In the genomic region with DNA sequence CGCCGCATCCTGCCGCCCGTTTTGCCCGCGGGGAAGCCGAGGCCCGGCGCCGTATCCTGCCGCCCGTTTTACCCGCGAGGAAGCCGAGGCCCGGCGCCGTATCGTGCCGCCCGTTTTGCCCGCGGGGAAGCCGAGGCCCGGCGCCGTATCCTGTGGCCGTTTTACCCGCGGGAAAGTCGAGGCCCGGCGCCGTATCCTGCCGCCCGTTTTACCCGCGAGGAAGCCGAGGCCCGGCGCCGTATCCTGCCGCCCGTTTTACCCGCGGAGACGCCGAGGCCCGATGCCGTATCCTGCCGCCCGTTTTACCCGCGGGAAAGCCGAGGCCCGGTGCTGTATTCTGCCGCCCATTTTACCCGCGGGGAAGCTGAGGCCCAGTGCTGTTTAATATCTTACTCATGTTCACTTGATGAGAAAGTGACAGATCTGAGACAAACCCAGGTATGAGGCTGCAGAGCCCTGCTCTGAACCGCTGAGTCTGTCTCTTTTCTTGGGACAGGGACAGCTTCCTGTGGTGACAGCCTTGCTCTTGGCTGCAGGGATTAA, we compare ENCODE assay signal across 12 cellular contexts.
DNase-seq lines count a peak whose midpoint lies in the region; ATAC-seq and TF ChIP-seq lines count a peak whose summit lies in the region.
"Had no signal": no experiment of that assay in that cellular context is flagged by ENCODE, and none has a peak within 500 bp of the region (broad histone marks: within the 10 kb centered on the region; RNA-seq: fewer than 3 reads in every experiment).

No MANE protein-coding gene starts in this region.

- H3K36me3 Mint-ChIP-seq in stimulated activated effector memory CD8-positive, alpha-beta T cell treated with anti-CD3 and anti-CD28 coated beads, Interleukin-12 subunit alpha, Interleukin-12 subunit beta, amount 100 ng/mL, for 72 hours: no peaks in the 10 kb centered on the region
- no peaks in the 10 kb centered on the region for H3K36me3 Mint-ChIP-seq in endothelial cell (ENCODE audit: low read depth, unreplicated experiment)

- in situ Hi-C loops in KBM-7 (cut with MboI; ENCODE audit: low pct_unique_long_range_greater_than_20kb, low sequenced_read_pairs): no loop called here

- TF ChIP-seq CTCF in fibroblast of mammary gland (conservative IDR thresholded peaks at IDR 0.05; ENCODE audit: control insufficient read depth, insufficient read depth, low read depth, low read length) (no peak), endothelial cell (IDR thresholded peaks at IDR 0.05; ENCODE audit: unreplicated experiment) (no peak)

- H3K36me3 ChIP-seq in SK-N-MC (ENCODE audit: insufficient read depth, low read length): no peaks in the 10 kb centered on the region
- H3K36me3 ChIP-seq: uterus had no signal

- H3K4me1 Mint-ChIP-seq in stimulated activated effector memory CD8-positive, alpha-beta T cell treated with anti-CD3 and anti-CD28 coated beads, Interleukin-12 subunit alpha, Interleukin-12 subunit beta, amount 100 ng/mL, for 72 hours: peaks cover 13% of the 10 kb centered on the region
- no peaks in the 10 kb centered on the region for H3K4me1 Mint-ChIP-seq in endothelial cell (ENCODE audit: unreplicated experiment)
- H3K4me1 Mint-ChIP-seq: neural crest cell had no signal

- H3K4me3 ChIP-seq in SK-N-MC: peak overlapping the region; percentile 45
- no peak overlapping the region for H3K4me3 ChIP-seq in fibroblast of mammary gland (ENCODE audit: control insufficient read depth, low read depth, low read length)
- H3K4me3 ChIP-seq: uterus had no signal

- peak; percentile 55 for DNase-seq in activated effector memory CD4-positive, alpha-beta T cell treated with anti-CD3 and anti-CD28 coated beads, Interleukin-2, amount 50 U/mL, for 16 hours
- DNase-seq in activated effector memory CD4-positive, alpha-beta T cell treated with Interleukin-2 at 50 U/mL for 16 hours: no peak
- DNase-seq in SK-N-MC (ENCODE audit: low read depth, low spot score) (no peak), fibroblast of mammary gland (ENCODE audit: low read depth) (peak; percentile 18), endothelial cell (ENCODE audit: low spot score) (no peak), GM03348 (ENCODE audit: low spot score) (no peak), KBM-7 (no peak)
- no peak for DNase-seq in stimulated activated effector memory CD8-positive, alpha-beta T cell treated with anti-CD3 and anti-CD28 coated beads, Interleukin-12 subunit alpha, Interleukin-12 subunit beta, amount 100 ng/mL, for 72 hours (ENCODE audit: low spot score in 2 of 2)
- DNase-seq: activated CD4-positive, alpha-beta T cell treated with anti-CD3 and anti-CD28 coated beads for 1 hour; uterus had no signal

- H3K27ac ChIP-seq in SK-N-MC: no peak overlapping the region
- H3K27ac ChIP-seq: epithelial cell of prostate, uterus had no signal

- peaks cover 2% of the 10 kb centered on the region for H3K27me3 Mint-ChIP-seq in endothelial cell (ENCODE audit: unreplicated experiment)

- H3K9ac ChIP-seq in SK-N-MC (ENCODE audit: insufficient read length): no peak overlapping the region

- peak; percentile 43 for ATAC-seq in stimulated activated effector memory CD8-positive, alpha-beta T cell treated with anti-CD3 and anti-CD28 coated beads, Interleukin-12 subunit alpha, Interleukin-12 subunit beta, amount 100 ng/mL, for 72 hours

- H3K9me3 Mint-ChIP-seq in stimulated activated effector memory CD8-positive, alpha-beta T cell treated with anti-CD3 and anti-CD28 coated beads, Interleukin-12 subunit alpha, Interleukin-12 subunit beta, amount 100 ng/mL, for 72 hours: no peaks in the 10 kb centered on the region
- no peaks in the 10 kb centered on the region for H3K9me3 Mint-ChIP-seq in endothelial cell (ENCODE audit: unreplicated experiment)

- no peaks in the 10 kb centered on the region for H3K9me3 ChIP-seq in SK-N-MC (ENCODE audit: low read depth, low read length)
- H3K9me3 ChIP-seq: uterus had no signal

- peak overlapping the region; percentile 77 for H3K27ac Mint-ChIP-seq in stimulated activated effector memory CD8-positive, alpha-beta T cell treated with anti-CD3 and anti-CD28 coated beads, Interleukin-12 subunit alpha, Interleukin-12 subunit beta, amount 100 ng/mL, for 72 hours
- no peak overlapping the region for H3K27ac Mint-ChIP-seq in endothelial cell (ENCODE audit: unreplicated experiment)

- peak overlapping the region; percentile 66 for H3K4me3 Mint-ChIP-seq in stimulated activated effector memory CD8-positive, alpha-beta T cell treated with anti-CD3 and anti-CD28 coated beads, Interleukin-12 subunit alpha, Interleukin-12 subunit beta, amount 100 ng/mL, for 72 hours
- no peak overlapping the region for H3K4me3 Mint-ChIP-seq in endothelial cell (ENCODE audit: unreplicated experiment)
- H3K4me3 Mint-ChIP-seq: neural crest cell had no signal

Comparison
In these comparisons a context has a peak if more than half of its experiments do, and no peak if none do; other contexts are left out.
1. DNase-seq: peak in activated effector memory CD4-positive, alpha-beta T cell treated with anti-CD3 and anti-CD28 coated beads, Interleukin-2, amount 50 U/mL, for 16 hours (single experiment) and fibroblast of mammary gland (single experiment); none in activated effector memory CD4-positive, alpha-beta T cell treated with Interleukin-2 at 50 U/mL for 16 hours (single experiment), SK-N-MC (single experiment), stimulated activated effector memory CD8-positive, alpha-beta T cell treated with anti-CD3 and anti-CD28 coated beads, Interleukin-12 subunit alpha, Interleukin-12 subunit beta, amount 100 ng/mL, for 72 hours (0 of 2), endothelial cell (single experiment), GM03348 (single experiment) and KBM-7 (single experiment).